In the genomic region with DNA sequence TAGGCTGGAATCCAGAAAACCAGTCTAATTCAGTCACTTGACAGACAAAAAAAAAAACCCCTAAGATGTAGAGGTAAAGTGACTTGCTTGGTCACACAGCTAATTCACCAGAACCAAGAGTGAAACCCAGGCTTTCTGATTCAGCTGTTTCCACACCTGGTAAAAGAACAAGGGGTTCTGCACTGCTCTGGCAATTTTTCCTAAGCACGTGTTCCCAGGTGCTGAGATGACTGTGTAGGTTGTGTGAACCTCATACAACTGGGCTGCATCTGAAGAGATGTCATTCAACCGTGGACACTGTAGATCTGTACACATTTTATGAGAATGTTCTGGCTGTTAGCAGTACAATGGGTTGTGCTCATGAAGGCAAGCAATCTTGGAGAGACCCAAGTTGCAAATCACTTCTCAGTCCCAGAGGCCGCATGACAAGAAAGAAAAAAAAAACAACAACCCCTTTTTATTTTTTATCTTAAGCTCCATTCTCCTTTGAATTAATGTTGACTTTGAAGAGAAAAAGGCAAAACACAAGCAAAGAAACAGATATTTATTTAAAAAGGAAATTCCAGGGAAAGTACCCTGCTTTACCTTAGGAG, we compare ENCODE assay signal across 8 cellular contexts.
DNase-seq lines count a peak whose midpoint lies in the region; ATAC-seq and TF ChIP-seq lines count a peak whose summit lies in the region.

No MANE protein-coding gene starts in this region.

- no peaks in the 10 kb centered on the region for H3K9me3 Mint-ChIP-seq in T-helper 2 cell treated with Interferon-gamma antibody and Interleukin-4, amounts not matched to agents 5 μg/mL and 100 μg/mL, for 36 hours
- no peaks in the 10 kb centered on the region for H3K9me3 Mint-ChIP-seq in MCF 10A (ENCODE audit: unreplicated experiment)

- H3K27me3 Mint-ChIP-seq in T-helper 2 cell treated with Interferon-gamma antibody and Interleukin-4, amounts not matched to agents 5 μg/mL and 100 μg/mL, for 36 hours (ENCODE audit: low read depth) = peaks cover 2% of the 10 kb centered on the region
- no peaks in the 10 kb centered on the region for H3K27me3 Mint-ChIP-seq in MCF 10A (ENCODE audit: insufficient read depth, unreplicated experiment)

- H3K27ac Mint-ChIP-seq in T-helper 2 cell treated with Interferon-gamma antibody and Interleukin-4, amounts not matched to agents 5 μg/mL and 100 μg/mL, for 36 hours = no peak overlapping the region
- H3K27ac Mint-ChIP-seq in MCF 10A (ENCODE audit: low read depth, unreplicated experiment) = no peak overlapping the region

- CTCF ChIA-PET in MCF 10A (lab: Yijun Ruan, JAX) = interaction anchor here (0.6 to 6.4 kb wide), 9 partner anchors 10 to 429 kb away, joined by 3 to 41 read pairs (median 5); no protein-coding TSS in a partner anchor

- DNase-seq in DMS53 (lab: John Stamatoyannopoulos, UW) = peak; percentile 40
- DNase-seq in DMS53 treated with DMSO at 0.1 percent for 48 hours (lab: John Stamatoyannopoulos, UW; ENCODE audit: unreplicated experiment) = no peak
- peak; percentile 59 for DNase-seq in T-helper 2 cell treated with Interferon-gamma antibody and Interleukin-4, amounts not matched to agents 5 μg/mL and 100 μg/mL, for 36 hours (ENCODE audit: low spot score)
- peak; percentile 28 to 36 for DNase-seq in stimulated activated CD4-positive, alpha-beta T cell treated with anti-CD3 and anti-CD28 coated beads, Interleukin-4, amount 100 ng/mL, for 48 hours (ENCODE audit: low read depth in 2 of 2)
- DNase-seq in MCF 10A (ENCODE audit: unreplicated experiment) = no peak
- no peak for DNase-seq in medulla oblongata (ENCODE audit: extremely low spot score)
- DNase-seq in anterior cingulate cortex (lab: John Stamatoyannopoulos, UW) = no peak

- POLR2A ChIA-PET in MCF 10A (lab: Yijun Ruan, JAX) = interaction anchor here (0.7 to 5.1 kb wide), 8 partner anchors 11 to 451 kb away, joined by 3 to 35 read pairs (median 4); a partner anchor contains a TSS

- no peak overlapping the region for H3K4me3 Mint-ChIP-seq in T-helper 2 cell treated with Interferon-gamma antibody and Interleukin-4, amounts not matched to agents 5 μg/mL and 100 μg/mL, for 36 hours
- no peak overlapping the region for H3K4me3 Mint-ChIP-seq in MCF 10A (ENCODE audit: unreplicated experiment)

- BruUV-seq in MCF 10A (replicated peaks; lab: Mats Ljungman, UMichigan) = no TSS peak

- no peak for TF ChIP-seq CTCF in MCF 10A (IDR thresholded peaks at IDR 0.05; ENCODE audit: unreplicated experiment)

- peaks cover 41% of the 10 kb centered on the region for H3K36me3 Mint-ChIP-seq in T-helper 2 cell treated with Interferon-gamma antibody and Interleukin-4, amounts not matched to agents 5 μg/mL and 100 μg/mL, for 36 hours (ENCODE audit: low read depth)
- peaks cover 57% of the 10 kb centered on the region for H3K36me3 Mint-ChIP-seq in MCF 10A (ENCODE audit: insufficient read depth, unreplicated experiment)

- intact Hi-C loops in MCF 10A (cut with micrococcal nuclease) = no loop called here

- peak; percentile 79 for ATAC-seq in HG02763 (IDR thresholded peaks at IDR 0.05; ENCODE audit: unreplicated experiment)

- peaks cover 31% of the 10 kb centered on the region for H3K4me1 Mint-ChIP-seq in T-helper 2 cell treated with Interferon-gamma antibody and Interleukin-4, amounts not matched to agents 5 μg/mL and 100 μg/mL, for 36 hours (ENCODE audit: low read depth)
- peaks cover 7% of the 10 kb centered on the region for H3K4me1 Mint-ChIP-seq in MCF 10A (ENCODE audit: insufficient read depth, unreplicated experiment)

Comparison
In these comparisons a context has a peak if more than half of its experiments do, and no peak if none do; other contexts are left out.
1. DNase-seq: peak in DMS53 (single experiment), T-helper 2 cell treated with Interferon-gamma antibody and Interleukin-4, amounts not matched to agents 5 μg/mL and 100 μg/mL, for 36 hours (single experiment) and stimulated activated CD4-positive, alpha-beta T cell treated with anti-CD3 and anti-CD28 coated beads, Interleukin-4, amount 100 ng/mL, for 48 hours (2 of 2); none in DMS53 treated with DMSO at 0.1 percent for 48 hours (single experiment), MCF 10A (single experiment), medulla oblongata (single experiment) and anterior cingulate cortex (0 of 58).